ENCODE assay signal across 23 cellular contexts in genomic region chrX:154710309-154710708, GRCh38. TPM values are rescaled to one million over a fixed set of nuclear protein-coding genes. Genes with fewer than 3 reads are reported as not detected.
"Had no signal": no experiment of that assay in that cellular context is flagged by ENCODE, and none has a peak within 500 bp of the region (broad histone marks: within the 10 kb centered on the region; RNA-seq: fewer than 3 reads in every experiment).

No MANE protein-coding gene starts in this region.

- H3K4me3 ChIP-seq: adrenal gland, ovary, psoas muscle, right lobe of liver, smooth muscle cell, testis had no signal

- H3K36me3 Mint-ChIP-seq: type B pancreatic cell had no signal

- H3K27ac Mint-ChIP-seq: activated naive CD4-positive, alpha-beta T cell treated with anti-CD3 and anti-CD28 coated beads, Interleukin-2, amount 50 U/mL, for 24 hours; type B pancreatic cell had no signal

- ATAC-seq: psoas muscle; right lobe of liver; stimulated activated memory B cell treated with anti-CD40 and anti-IgM and Interleukin-4, amounts not matched to agents 10 μg/mL and 1 μg/mL and 100 μg/mL, for 72 hours had no signal

- H3K27me3 ChIP-seq: adrenal gland, ovary, testis had no signal

- H3K27me3 Mint-ChIP-seq: activated naive CD4-positive, alpha-beta T cell treated with anti-CD3 and anti-CD28 coated beads, Interleukin-2, amount 50 U/mL, for 24 hours; memory B cell; stimulated activated memory B cell treated with anti-CD40 and anti-IgM and Interleukin-4, amounts not matched to agents 10 μg/mL and 1 μg/mL and 100 μg/mL, for 72 hours had no signal

- H3K4me3 Mint-ChIP-seq: activated naive CD4-positive, alpha-beta T cell treated with anti-CD3 and anti-CD28 coated beads, Interleukin-2, amount 50 U/mL, for 24 hours; memory B cell; stimulated activated memory B cell treated with anti-CD40 and anti-IgM and Interleukin-4, amounts not matched to agents 10 μg/mL and 1 μg/mL and 100 μg/mL, for 72 hours; type B pancreatic cell had no signal

- FAIRE-seq: astrocyte, bronchial epithelial cell had no signal

- H3K4me1 ChIP-seq: adrenal gland, psoas muscle, right lobe of liver, testis had no signal

- H3K27ac ChIP-seq: adrenal gland, ovary, psoas muscle, right lobe of liver, testis had no signal

- H3K36me3 ChIP-seq: adrenal gland, ovary, right lobe of liver had no signal

- DNase-seq: activated CD8-positive, alpha-beta memory T cell treated with anti-CD3 and anti-CD28 coated beads for 24 hours; activated CD8-positive, alpha-beta memory T cell treated with anti-CD3 and anti-CD28 coated beads, Interleukin-2, amount 50 U/mL, for 48 hours; activated effector memory CD4-positive, alpha-beta T cell treated with Interleukin-2 at 50 U/mL for 16 hours; activated T-cell treated with anti-CD3 and anti-CD28 coated beads, Interleukin-2, amount 50 U/mL, for 48 hours; adrenal gland; cerebellar nuclear complex; effector CD8-positive, alpha-beta T cell; ovary; psoas muscle; right lobe of liver; stimulated activated CD4-positive, alpha-beta T cell treated with anti-CD3 and anti-CD28 coated beads, Interleukin-4, amount 100 ng/mL, for 24 hours; T-helper 9 cell; testis had no signal

- H3K9me3 ChIP-seq: adrenal gland, ovary, psoas muscle, right lobe of liver, testis had no signal

- H3K4me2 ChIP-seq: smooth muscle cell had no signal

- H3K9me3 Mint-ChIP-seq: activated naive CD4-positive, alpha-beta T cell treated with anti-CD3 and anti-CD28 coated beads, Interleukin-2, amount 50 U/mL, for 24 hours; stimulated activated memory B cell treated with anti-CD40 and anti-IgM and Interleukin-4, amounts not matched to agents 10 μg/mL and 1 μg/mL and 100 μg/mL, for 72 hours; type B pancreatic cell had no signal

RNA-seq across cellular contexts. Expression of gene CTAG2, which starts 56.9 kb away (rescaled TPM):
- total RNA-seq: astrocyte, bronchial epithelial cell, fibroblast of villous mesenchyme, liver, mononuclear cell, right lobe of liver, smooth muscle cell had no signal
- polyA plus RNA-seq: liver, smooth muscle cell had no signal
